Comparison of ENCODE assay signal across 12 cellular contexts in genomic region chr1:74463301-74463988, GRCh38. TPM values are rescaled to one million over a fixed set of nuclear protein-coding genes. Genes with fewer than 3 reads are reported as not detected.
DNase-seq lines count a peak whose midpoint lies in the region; ATAC-seq and TF ChIP-seq lines count a peak whose summit lies in the region.
"Had no signal": no experiment of that assay in that cellular context is flagged by ENCODE, and none has a peak within 500 bp of the region (broad histone marks: within the 10 kb centered on the region; RNA-seq: fewer than 3 reads in every experiment).

No MANE protein-coding gene starts in this region.

- H3K4me3 ChIP-seq in transverse colon, result no peak overlapping the region
- H3K4me3 ChIP-seq in BE2C (ENCODE audit: low read depth, low read length), result no peak overlapping the region
- H3K4me3 ChIP-seq: colonic mucosa had no signal

- H3K27me3 Mint-ChIP-seq in activated T-helper 1 cell treated with anti-CD3 and anti-CD28 coated beads, Interleukin-12 subunit alpha, Interleukin-12 subunit beta, Interleukin-2, Interleukin-4 antibody, amounts not matched to agents 30 ng/mL and 10 ng/mL and 1 ng/mL, durations not matched to agents 14 hours and 24 hours and 36 hours (ENCODE audit: insufficient read depth), result peaks cover 2% of the 10 kb centered on the region

- no peak overlapping the region for H3K27ac Mint-ChIP-seq in activated T-helper 1 cell treated with anti-CD3 and anti-CD28 coated beads, Interleukin-12 subunit alpha, Interleukin-12 subunit beta, Interleukin-2, Interleukin-4 antibody, amounts not matched to agents 30 ng/mL and 10 ng/mL and 1 ng/mL, durations not matched to agents 14 hours and 24 hours and 36 hours
- H3K27ac Mint-ChIP-seq: activated CD8-positive, alpha-beta T cell treated with anti-CD3 and anti-CD28 coated beads, Interleukin-2, amount 10 ng/mL, durations not matched to agents 7 days and 5 days had no signal

- H3K4me3 Mint-ChIP-seq in activated T-helper 1 cell treated with anti-CD3 and anti-CD28 coated beads, Interleukin-12 subunit alpha, Interleukin-12 subunit beta, Interleukin-2, Interleukin-4 antibody, amounts not matched to agents 30 ng/mL and 10 ng/mL and 1 ng/mL, durations not matched to agents 14 hours and 24 hours and 36 hours, result no peak overlapping the region
- H3K4me3 Mint-ChIP-seq: activated CD8-positive, alpha-beta T cell treated with anti-CD3 and anti-CD28 coated beads, Interleukin-2, amount 10 ng/mL, durations not matched to agents 7 days and 5 days had no signal

- TF ChIP-seq CTCF in transverse colon (IDR thresholded peaks at IDR 0.05) (no peak), BE2C (IDR thresholded peaks at IDR 0.05; ENCODE audit: low read depth, low read length) (no peak)

- no peaks in the 10 kb centered on the region for H3K4me1 Mint-ChIP-seq in activated T-helper 1 cell treated with anti-CD3 and anti-CD28 coated beads, Interleukin-12 subunit alpha, Interleukin-12 subunit beta, Interleukin-2, Interleukin-4 antibody, amounts not matched to agents 30 ng/mL and 10 ng/mL and 1 ng/mL, durations not matched to agents 14 hours and 24 hours and 36 hours (ENCODE audit: low read depth)

- H3K27ac ChIP-seq in transverse colon, result no peak overlapping the region
- H3K27ac ChIP-seq: colonic mucosa had no signal

- ATAC-seq in GM18508 (IDR thresholded peaks at IDR 0.05; ENCODE audit: insufficient read depth, unreplicated experiment) (peak; percentile 83), GM21576 (IDR thresholded peaks at IDR 0.05; ENCODE audit: unreplicated experiment) (peak; percentile 79), HG03558 (IDR thresholded peaks at IDR 0.05; ENCODE audit: extremely low read depth, unreplicated experiment) (peak; percentile 81), left ventricle myocardium superior (peak; percentile 56)
- ATAC-seq: activated CD8-positive, alpha-beta T cell treated with anti-CD3 and anti-CD28 coated beads, Interleukin-2, amount 10 ng/mL, durations not matched to agents 7 days and 5 days had no signal

- H3K9me3 ChIP-seq in transverse colon (no peaks in the 10 kb centered on the region), BE2C (no peaks in the 10 kb centered on the region)
- H3K9me3 ChIP-seq: colonic mucosa had no signal

- H3K27me3 ChIP-seq in transverse colon, result no peaks in the 10 kb centered on the region
- no peaks in the 10 kb centered on the region for H3K27me3 ChIP-seq in BE2C
- H3K27me3 ChIP-seq: colonic mucosa had no signal

- no peaks in the 10 kb centered on the region for H3K36me3 Mint-ChIP-seq in activated T-helper 1 cell treated with anti-CD3 and anti-CD28 coated beads, Interleukin-12 subunit alpha, Interleukin-12 subunit beta, Interleukin-2, Interleukin-4 antibody, amounts not matched to agents 30 ng/mL and 10 ng/mL and 1 ng/mL, durations not matched to agents 14 hours and 24 hours and 36 hours (ENCODE audit: low read depth)

- H3K36me3 ChIP-seq in transverse colon (no peaks in the 10 kb centered on the region), BE2C (no peaks in the 10 kb centered on the region)
- H3K36me3 ChIP-seq: colonic mucosa had no signal

- no peak for DNase-seq in left ventricle myocardium superior
- DNase-seq in transverse colon, result no peak
- no peak for DNase-seq in BE2C
- no peak for DNase-seq in activated T-helper 1 cell treated with anti-CD3 and anti-CD28 coated beads, Interleukin-12 subunit alpha, Interleukin-12 subunit beta, Interleukin-2, Interleukin-4 antibody, amounts not matched to agents 30 ng/mL and 10 ng/mL and 1 ng/mL, durations not matched to agents 14 hours and 24 hours and 36 hours (ENCODE audit: low spot score)
- DNase-seq in activated CD4-positive, alpha-beta T cell treated with anti-CD3 and anti-CD28 coated beads, Interleukin-2, amount 50 U/mL, for 48 hours, result no peak
- DNase-seq: activated CD8-positive, alpha-beta T cell treated with anti-CD3 and anti-CD28 coated beads, Interleukin-2, amount 10 ng/mL, durations not matched to agents 7 days and 5 days; colonic mucosa; EL; stimulated activated CD4-positive, alpha-beta T cell treated with anti-CD3 and anti-CD28 coated beads, Interleukin-15, amount 100 ng/mL, for 24 hours had no signal

- in situ Hi-C loops in transverse colon (cut with MboI; ENCODE audit: low pct_ligation_motif_present in 1 of 4, low pct_unique_long_range_greater_than_20kb in 1 of 4, low sequenced_read_pairs in 3 of 4), result no loop called here

- H3K4me1 ChIP-seq in transverse colon (no peaks in the 10 kb centered on the region), BE2C (no peaks in the 10 kb centered on the region)
- H3K4me1 ChIP-seq: colonic mucosa had no signal

- intact Hi-C loops in left ventricle myocardium superior (cut with micrococcal nuclease), result no loop called here
- intact Hi-C loops in transverse colon (cut with DNase I; ENCODE audit: low total_unique reads), result no loop called here
- intact Hi-C loops in activated T-helper 1 cell treated with anti-CD3 and anti-CD28 coated beads, Interleukin-12 subunit alpha, Interleukin-12 subunit beta, Interleukin-2, Interleukin-4 antibody, amounts not matched to agents 30 ng/mL and 10 ng/mL and 1 ng/mL, durations not matched to agents 14 hours and 24 hours and 36 hours (cut with micrococcal nuclease), result no loop called here

- TF ChIP-seq POLR2A in transverse colon (IDR thresholded peaks at IDR 0.05), result no peak

- H3K9me3 Mint-ChIP-seq in activated T-helper 1 cell treated with anti-CD3 and anti-CD28 coated beads, Interleukin-12 subunit alpha, Interleukin-12 subunit beta, Interleukin-2, Interleukin-4 antibody, amounts not matched to agents 30 ng/mL and 10 ng/mL and 1 ng/mL, durations not matched to agents 14 hours and 24 hours and 36 hours, result no peaks in the 10 kb centered on the region

- no peak for TF ChIP-seq EP300 in transverse colon (IDR thresholded peaks at IDR 0.05; ENCODE audit: low read depth)

- WGBS in transverse colon (ENCODE audit: low coverage in 1 of 2), 2 donors, result 62 to 64% methylated on average over 6 to 9 of the region's 9 CpGs

RNA-seq across cellular contexts. Expression of gene LRRC53, which starts 49.0 kb away (rescaled TPM):
- total RNA-seq in left ventricle myocardium superior (not detected), transverse colon (not detected)
- polyA plus RNA-seq in BE2C (2012; ENCODE audit: insufficient read depth, insufficient read length, low read depth), result 0.11 TPM
- total RNA-seq in activated T-helper 1 cell treated with anti-CD3 and anti-CD28 coated beads, Interleukin-12 subunit alpha, Interleukin-12 subunit beta, Interleukin-2, Interleukin-4 antibody, amounts not matched to agents 30 ng/mL and 10 ng/mL and 1 ng/mL, durations not matched to agents 14 hours and 24 hours and 36 hours, result not detected in 2 replicates
- total RNA-seq: activated CD8-positive, alpha-beta T cell treated with anti-CD3 and anti-CD28 coated beads, Interleukin-2, amount 10 ng/mL, durations not matched to agents 7 days and 5 days had no signal
